12 cellular contexts compared by ENCODE assay signal in genomic region chr1:187313115-187313514, GRCh38.
"Had no signal": no experiment of that assay in that cellular context is flagged by ENCODE, and none has a peak within 500 bp of the region (broad histone marks: within the 10 kb centered on the region; RNA-seq: fewer than 3 reads in every experiment).

No MANE protein-coding gene starts in this region.

- H3K4me3 ChIP-seq: left ventricle myocardium inferior, ovary, upper lobe of left lung had no signal

- H3K4me1 ChIP-seq: left ventricle myocardium inferior, upper lobe of left lung had no signal

- ATAC-seq: effector memory CD8-positive, alpha-beta T cell had no signal

- H3K27me3 ChIP-seq: upper lobe of left lung had no signal

- DNase-seq: activated B cell treated with CpG ODN at 0.5 μM for 24 hours; activated CD4-positive, alpha-beta T cell treated with anti-CD3 and anti-CD28 coated beads, Interleukin-2, amount 10 ng/mL, durations not matched to agents 7 days and 5 days; activated naive CD4-positive, alpha-beta T cell treated with anti-CD3 and anti-CD28 coated beads, Interleukin-2, amount 10 ng/mL, durations not matched to agents 7 days and 5 days; activated T-cell treated with anti-CD3 and anti-CD28 coated beads for 4 hours; effector memory CD8-positive, alpha-beta T cell; left ventricle myocardium inferior; mesenchymal stem cell; ovary; stimulated activated CD4-positive, alpha-beta T cell treated with anti-CD3 and anti-CD28 coated beads, Interleukin-4, amount 100 ng/mL, for 1 hour; stimulated activated CD8-positive, alpha-beta memory T cell treated with anti-CD3 and anti-CD28 coated beads, Interleukin-4, amount 100 ng/mL, for 48 hours; upper lobe of left lung had no signal

- H3K36me3 ChIP-seq: left ventricle myocardium inferior, ovary, upper lobe of left lung had no signal

- FAIRE-seq: keratinocyte had no signal

- H3K27ac ChIP-seq: left ventricle myocardium inferior, ovary, upper lobe of left lung had no signal
